In genomic region chr22:29030618-29031235, GRCh38 we compare ENCODE assay signal across 1 cellular context.
TF ChIP-seq lines count a peak whose summit lies in the region.

No MANE protein-coding gene starts in this region.

TF ChIP-seq in K562, 482 proteins besides CTCF, POLR2A, EP300 and RAD21 (continued from another document and continues in another):
- no peak for TF ChIP-seq ZNF609 (CRISPR knock-in tag; IDR thresholded peaks at IDR 0.05; ENCODE audit: borderline replicate concordance)
- TF ChIP-seq HDAC3 (IDR thresholded peaks at IDR 0.05; ENCODE audit: borderline replicate concordance, partially characterized antibody): no peak
- TF ChIP-seq HCFC1 (IDR thresholded peaks at IDR 0.05; ENCODE audit: low read depth, low read length): no peak
- no peak for TF ChIP-seq SAP30 (IDR thresholded peaks at IDR 0.05; ENCODE audit: borderline replicate concordance, insufficient read depth, low read depth, low read length, poor library complexity, severe bottlenecking)
- TF ChIP-seq NFXL1 (CRISPR knock-in tag; IDR thresholded peaks at IDR 0.05): no peak
- TF ChIP-seq AFF1 (IDR thresholded peaks at IDR 0.05; ENCODE audit: low read depth in 1 of 2, partially characterized antibody in 2 of 2): no peak
- no peak for TF ChIP-seq ZNF280A (IDR thresholded peaks at IDR 0.05; ENCODE audit: low read depth, partially characterized antibody)
- TF ChIP-seq POLR2AphosphoS5 (IDR thresholded peaks at IDR 0.05; ENCODE audit: control insufficient read depth, insufficient read depth, low read depth, low read length): no peak
- peak; percentile 69 for TF ChIP-seq NEUROD1 (IDR thresholded peaks at IDR 0.05; ENCODE audit: borderline replicate concordance, low read depth, low read length, partially characterized antibody)
- no peak for TF ChIP-seq HEY1 (CRISPR knock-in tag; IDR thresholded peaks at IDR 0.05; ENCODE audit: borderline replicate concordance)
- no peak for TF ChIP-seq SETDB1 (IDR thresholded peaks at IDR 0.05; ENCODE audit: low read length)
- TF ChIP-seq RBFOX2 (IDR thresholded peaks at IDR 0.05; ENCODE audit: low read depth, low read length): peak; percentile 41; the same call in 1 of the 2 replicates
- TF ChIP-seq ETS2 (tag; IDR thresholded peaks at IDR 0.05; ENCODE audit: borderline replicate concordance, poor library complexity, severe bottlenecking): no peak
- no peak for TF ChIP-seq HMGN3 (IDR thresholded peaks at IDR 0.05; ENCODE audit: borderline replicate concordance, extremely low read depth, insufficient read length, low read depth, low read length)
- TF ChIP-seq ZNF146 (CRISPR knock-in tag; IDR thresholded peaks at IDR 0.05; ENCODE audit: unreplicated experiment): no peak
- no peak for TF ChIP-seq PRPF4 (IDR thresholded peaks at IDR 0.05; ENCODE audit: insufficient read depth, low read depth, low read length, poor library complexity, severe bottlenecking)
- TF ChIP-seq GTF2B (IDR thresholded peaks at IDR 0.05; ENCODE audit: extremely low read depth, insufficient read length): no peak
- no peak for TF ChIP-seq ZNF707 (CRISPR knock-in tag; conservative IDR thresholded peaks at IDR 0.05)
- TF ChIP-seq RBM17 (IDR thresholded peaks at IDR 0.05; ENCODE audit: borderline replicate concordance, low read depth, low read length): no peak
- peak; percentile 80 for TF ChIP-seq LEF1 (IDR thresholded peaks at IDR 0.05)
- TF ChIP-seq TCF3 (CRISPR knock-in tag; IDR thresholded peaks at IDR 0.05): no peak
- TF ChIP-seq SMAD1 (IDR thresholded peaks at IDR 0.05; ENCODE audit: low read depth, low read length, partially characterized antibody): no peak
- peak; percentile 43 for TF ChIP-seq CHD1 (IDR thresholded peaks at IDR 0.05; ENCODE audit: low read length)
- no peak for TF ChIP-seq ZNF766 (CRISPR knock-in tag; conservative IDR thresholded peaks at IDR 0.05)
- TF ChIP-seq ZNF12 (CRISPR knock-in tag; IDR thresholded peaks at IDR 0.05): no peak
- no peak for TF ChIP-seq KLF10 (CRISPR knock-in tag; IDR thresholded peaks at IDR 0.05)
- no peak for TF ChIP-seq ID3 (CRISPR knock-in tag; IDR thresholded peaks at IDR 0.05)
- no peak for TF ChIP-seq ID3 (tag; IDR thresholded peaks at IDR 0.05)
- TF ChIP-seq MYNN (IDR thresholded peaks at IDR 0.05): no peak
- TF ChIP-seq MYNN (CRISPR knock-in tag; IDR thresholded peaks at IDR 0.05): no peak
- no peak for TF ChIP-seq ERF (CRISPR knock-in tag; IDR thresholded peaks at IDR 0.05)
- no peak for TF ChIP-seq ZNF511 (CRISPR knock-in tag; IDR thresholded peaks at IDR 0.05)
- TF ChIP-seq ZNF407 (IDR thresholded peaks at IDR 0.05; ENCODE audit: low read depth): no peak
- no peak for TF ChIP-seq E2F3 (CRISPR knock-in tag; IDR thresholded peaks at IDR 0.05)
- TF ChIP-seq SAFB (IDR thresholded peaks at IDR 0.05; ENCODE audit: borderline replicate concordance, low read depth, low read length): no peak
- no peak for TF ChIP-seq PBX2 (CRISPR knock-in tag; IDR thresholded peaks at IDR 0.05; ENCODE audit: low read depth)
- no peak for TF ChIP-seq PBX2 (tag; conservative IDR thresholded peaks at IDR 0.05; ENCODE audit: low read depth)
